In the genomic region with DNA sequence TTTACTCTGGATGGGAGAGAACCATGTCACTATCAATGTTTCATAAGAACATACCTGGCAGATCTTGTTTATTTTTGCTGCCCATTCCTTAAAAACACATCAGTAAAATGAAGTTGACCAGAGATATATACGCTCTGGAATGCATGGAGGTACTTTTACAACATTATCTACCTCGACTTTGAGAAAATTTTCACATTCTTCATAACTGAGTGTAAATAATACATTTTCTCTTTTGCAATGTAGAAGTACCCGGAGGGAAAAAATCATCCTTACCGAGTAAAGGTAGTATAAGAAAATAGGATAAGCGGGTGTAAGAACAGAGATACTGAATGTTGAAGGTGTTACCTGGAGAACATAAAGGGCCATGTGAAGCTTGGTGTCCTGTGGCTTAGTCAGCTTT, we compare ENCODE assay signal across 4 cellular contexts.
"Had no signal": no experiment of that assay in that cellular context is flagged by ENCODE, and none has a peak within 500 bp of the region (broad histone marks: within the 10 kb centered on the region; RNA-seq: fewer than 3 reads in every experiment).

No MANE protein-coding gene starts in this region.

- H3K27ac ChIP-seq: HL-60 had no signal

- H3K4me3 ChIP-seq: K562 had no signal

- DNase-seq: IMR-90, KBM-7 had no signal
